8 cellular contexts compared by ENCODE assay signal in the genomic region with DNA sequence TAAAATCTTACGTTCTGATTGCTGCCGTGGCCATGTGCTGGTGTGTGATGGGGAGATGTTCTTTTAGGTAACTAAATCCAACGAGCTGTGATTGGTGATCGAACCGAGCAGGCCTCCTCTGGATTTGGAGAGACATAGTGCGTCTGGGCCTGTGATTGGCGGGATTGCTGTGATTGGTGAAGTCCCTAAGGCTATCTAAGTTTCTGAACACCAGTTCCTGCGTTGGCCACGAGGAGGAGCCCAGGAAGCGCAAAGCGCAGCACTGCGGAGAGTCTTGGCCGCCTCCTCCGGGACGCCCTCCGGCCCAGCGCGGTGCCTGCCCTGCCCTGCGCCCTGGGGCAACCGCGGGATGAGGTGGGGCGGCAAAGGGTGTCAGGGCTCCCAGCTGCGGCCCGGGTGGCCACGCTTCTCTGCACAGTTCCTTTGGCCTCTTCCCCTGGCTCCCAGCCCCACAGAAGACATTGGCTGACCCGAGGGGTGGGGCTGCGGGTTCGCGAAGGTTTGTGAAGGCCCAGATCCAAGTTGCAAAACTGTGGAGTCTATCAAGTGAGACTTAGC.
DNase-seq lines count a peak whose midpoint lies in the region; ATAC-seq and TF ChIP-seq lines count a peak whose summit lies in the region.

No MANE protein-coding gene starts in this region.

- DNase-seq in NCI-H2081 treated with DMSO at 0.1 percent for 48 hours (lab: John Stamatoyannopoulos, UW) = peak; percentile 32
- peak; percentile 60 to 80 for DNase-seq in T47D (ENCODE audit: low read depth in 1 of 2, low spot score in 1 of 2)
- peak; percentile 86 for DNase-seq in iris pigment epithelial cell (ENCODE audit: low read depth)
- DNase-seq in stimulated activated CD4-positive, alpha-beta T cell treated with anti-CD3 and anti-CD28 coated beads, Interleukin-1b, Interleukin-23, amount 100 ng/mL, for 24 hours (ENCODE audit: low read depth in 4 of 4, low spot score in 1 of 4) = peak; percentile 18 to 62 (median 50)

- peak; percentile 92 for TF ChIP-seq CTCF in C4-2B (conservative IDR thresholded peaks at IDR 0.05)
- TF ChIP-seq CTCF in VCaP (conservative IDR thresholded peaks at IDR 0.05) = peak; percentile 91

- in situ Hi-C loops in T47D (cut with HindIII; ENCODE audit: low pct_unique_long_range_greater_than_20kb, low sequenced_read_pairs) = no loop called here

- peak; percentile 58 for ATAC-seq in GM21825 (IDR thresholded peaks at IDR 0.05; ENCODE audit: unreplicated experiment)
- ATAC-seq in HG02642 (IDR thresholded peaks at IDR 0.05; ENCODE audit: poor library complexity, unreplicated experiment) = no peak

- H3K27ac ChIP-seq in C4-2B (no peak overlapping the region), VCaP (no peak overlapping the region)

Comparison
In these comparisons a context has a peak if more than half of its experiments do, and no peak if none do; other contexts are left out.
1. DNase-seq: peak in every context shown above with its lines; median percentile 86 in iris pigment epithelial cell; 70 in T47D; 50 in stimulated activated CD4-positive, alpha-beta T cell treated with anti-CD3 and anti-CD28 coated beads, Interleukin-1b, Interleukin-23, amount 100 ng/mL, for 24 hours; 32 in NCI-H2081 treated with DMSO at 0.1 percent for 48 hours.